20 cellular contexts compared by ENCODE assay signal in genomic region chr1:14261395-14261794, GRCh38.
"Had no signal": no experiment of that assay in that cellular context is flagged by ENCODE, and none has a peak within 500 bp of the region (broad histone marks: within the 10 kb centered on the region; RNA-seq: fewer than 3 reads in every experiment).

No MANE protein-coding gene starts in this region.

- DNase-seq: activated CD8-positive, alpha-beta memory T cell treated with anti-CD3 and anti-CD28 coated beads for 24 hours; activated CD8-positive, alpha-beta memory T cell treated with anti-CD3 and anti-CD28 coated beads, Interleukin-2, amount 50 U/mL, for 48 hours; activated naive CD4-positive, alpha-beta T cell; activated T-cell treated with anti-CD3 and anti-CD28 coated beads, Interleukin-2, amount 50 U/mL, for 4 hours; adrenal gland; colonic mucosa; endodermal cell; esophagus squamous epithelium; gastrocnemius medialis; heart left ventricle; islet precursor cell; left colon; lower lobe of right lung; naive B cell; retina; sigmoid colon; stimulated activated CD4-positive, alpha-beta T cell treated with anti-CD3 and anti-CD28 coated beads, Interleukin-15, amount 100 ng/mL, for 24 hours; stomach; T1000 had no signal

- H3K27ac ChIP-seq: adrenal gland, colonic mucosa, gastrocnemius medialis, heart left ventricle, lower lobe of right lung, thoracic aorta had no signal
